In genomic region chr11:68763926-68764657, GRCh38 we compare ENCODE assay signal across 16 cellular contexts. TPM values are rescaled to one million over a fixed set of nuclear protein-coding genes. Genes with fewer than 3 reads are reported as not detected.
DNase-seq lines count a peak whose midpoint lies in the region; ATAC-seq, FAIRE-seq and TF ChIP-seq lines count a peak whose summit lies in the region.
"Had no signal": no experiment of that assay in that cellular context is flagged by ENCODE, and none has a peak within 500 bp of the region (broad histone marks: within the 10 kb centered on the region; RNA-seq: fewer than 3 reads in every experiment).

No MANE protein-coding gene starts in this region.

- H3K27ac ChIP-seq in A549 (no peak overlapping the region), VCaP (no peak overlapping the region)
- H3K27ac ChIP-seq: parathyroid adenoma had no signal

- CTCF ChIA-PET in A549 (lab: Yijun Ruan, JAX): interaction anchor here (0.6 kb wide), 1 partner anchor 236 kb away, joined by 4 read pairs; no protein-coding TSS in a partner anchor

- ATAC-seq in A549 (peak; percentile 52 to 70; a peak in 4 of 6 replicates), left lobe of liver (peak; percentile 37), GM18511 (IDR thresholded peaks at IDR 0.05; ENCODE audit: unreplicated experiment) (no peak), GM18873 (IDR thresholded peaks at IDR 0.05; ENCODE audit: low FRiP score, unreplicated experiment) (no peak)
- ATAC-seq: activated T-helper 17 cell treated with anti-CD3 and anti-CD28 coated beads, Interleukin-2, amount 50 U/mL, for 72 hours had no signal

- no peaks in the 10 kb centered on the region for H3K9me3 ChIP-seq in A549

- TF ChIP-seq RAD21 in A549 (conservative IDR thresholded peaks at IDR 0.05 in 1 of 2, IDR thresholded peaks at IDR 0.05 in 1 of 2): peak in 1 of 2 experiments; percentile 25; a peak in 1 of 5 replicates

- no peak for TF ChIP-seq POLR2A in A549 (IDR thresholded peaks at IDR 0.05; ENCODE audit: low read length)

- TF ChIP-seq CTCF in A549 (IDR thresholded peaks at IDR 0.05) (no peak), GM13977 (IDR thresholded peaks at IDR 0.05; ENCODE audit: extremely low read depth, insufficient read depth, missing control alignments) (peak; percentile 21), VCaP (conservative IDR thresholded peaks at IDR 0.05) (peak; percentile 66)

- in situ Hi-C loops in GM13977 (cut with MboI; ENCODE audit: low pct_unique_long_range_greater_than_20kb, low sequenced_read_pairs, unreplicated experiment): no loop called here

- no peak for FAIRE-seq in A549 (lab: Jason Lieb, UNC)
- FAIRE-seq: astrocyte had no signal

- H3K4me3 ChIP-seq in A549: no peak overlapping the region

- H3K4me2 ChIP-seq in A549: no peak overlapping the region

- DNase-seq in A549 (ENCODE audit: low read depth in 1 of 2, low spot score in 1 of 2) (no peak), GM13977 (ENCODE audit: low spot score) (no peak), left lobe of liver (ENCODE audit: low spot score) (no peak), ureter (ENCODE audit: low spot score) (no peak), NCI-H526 (lab: John Stamatoyannopoulos, UW) (no peak)
- DNase-seq: activated CD4-positive, alpha-beta memory T cell treated with anti-CD3 and anti-CD28 coated beads for 36 hours; KG1; NCI-H1436 treated with DMSO at 0.1 percent for 48 hours; NCI-H446 treated with DMSO at 0.1 percent for 48 hours; T1000 had no signal

- POLR2A ChIA-PET in A549 (lab: Yijun Ruan, JAX): no interaction called here

- TF ChIP-seq EP300 in A549 (IDR thresholded peaks at IDR 0.05): no peak

- WGBS in A549 (ENCODE audit: missing lambda C conversion rate): 90% methylated on average over 14 of the region's 14 CpGs

- H3K4me1 ChIP-seq in A549: no peaks in the 10 kb centered on the region
- H3K4me1 ChIP-seq: parathyroid adenoma had no signal

TF ChIP-seq in A549, 52 proteins besides CTCF, POLR2A, EP300 and RAD21:
- no peak for TF ChIP-seq ZSCAN20 (CRISPR knock-in tag; IDR thresholded peaks at IDR 0.05)
- no peak for TF ChIP-seq CEBPB (IDR thresholded peaks at IDR 0.05)
- TF ChIP-seq ZFP36 (IDR thresholded peaks at IDR 0.05; ENCODE audit: borderline replicate concordance, partially characterized antibody): no peak

RNA-seq across cellular contexts. Expression of gene TESMIN, which starts 12.8 kb away (rescaled TPM):
- polyA plus RNA-seq in A549 (2011; rRNA removed): 4.5 and 5.0 TPM in 2 replicates
- 7.7 and 9.3 TPM in 2 replicates for polyA plus RNA-seq in A549 (2012; cell fraction: cytosol; rRNA removed)
- 8.9 and 11.6 TPM in 2 replicates for polyA plus RNA-seq in A549 (2012; cell fraction: nucleus; rRNA removed)
- 4.7 to 6.4 TPM (median 5.2 TPM) in 3 replicates for polyA plus RNA-seq in A549 (2017; fragmentation: RNase III; extraction: RNeasy Plus Mini Kit Qiagen cat#74134 plus additional on column Dnase treatment)
- polyA minus RNA-seq in A549 (2011; rRNA and poly(A)+ RNA removed): 1.8 and 2.2 TPM in 2 replicates
- 0.70 TPM for total RNA-seq in left lobe of liver
- total RNA-seq in ureter: 7.7 TPM

Comparison
In these comparisons a context has a peak if more than half of its experiments do, and no peak if none do; other contexts are left out.
1. ATAC-seq: peak in A549 (2 of 2) and left lobe of liver (single experiment); none in GM18511 (single experiment) and GM18873 (single experiment).